ENCODE assay signal across 23 cellular contexts in genomic region chr3:23489338-23490158, GRCh38.
DNase-seq lines count a peak whose midpoint lies in the region; FAIRE-seq and TF ChIP-seq lines count a peak whose summit lies in the region.
"Had no signal": no experiment of that assay in that cellular context is flagged by ENCODE, and none has a peak within 500 bp of the region (broad histone marks: within the 10 kb centered on the region; RNA-seq: fewer than 3 reads in every experiment).

No MANE protein-coding gene starts in this region.

- peak overlapping the region; percentile 36 for H3K27ac Mint-ChIP-seq in astrocyte (ENCODE audit: unreplicated experiment)
- H3K27ac Mint-ChIP-seq: CD8-positive, alpha-beta T cell; natural killer cell treated with Interleukin-12 subunit alpha and Interleukin-12 subunit beta and Interleukin-15 and Interleukin-18, amount 100 ng/mL, for 72 hours had no signal

- H3K4me3 ChIP-seq in astrocyte (ENCODE audit: insufficient read depth, low read depth, low read length), result no peak overlapping the region
- no peak overlapping the region for H3K4me3 ChIP-seq in HAP-1
- no peak overlapping the region for H3K4me3 ChIP-seq in OCI-LY7 (ENCODE audit: low read depth, low read length, poor library complexity, severe bottlenecking)
- H3K4me3 ChIP-seq: body of pancreas, MG63, SJCRH30, upper lobe of right lung had no signal

- BruUV-seq in OCI-LY7 (replicated peaks; lab: Mats Ljungman, UMichigan), result no TSS peak

- no peak overlapping the region for H3K4me3 Mint-ChIP-seq in astrocyte (ENCODE audit: unreplicated experiment)
- H3K4me3 Mint-ChIP-seq: CD8-positive, alpha-beta T cell; natural killer cell treated with Interleukin-12 subunit alpha and Interleukin-12 subunit beta and Interleukin-15 and Interleukin-18, amount 100 ng/mL, for 72 hours had no signal

- no peaks in the 10 kb centered on the region for H3K9me2 ChIP-seq in OCI-LY7 (ENCODE audit: insufficient read depth, low read length)

- H3K4me1 ChIP-seq in astrocyte (ENCODE audit: insufficient read depth, low read length), result peaks cover 14% of the 10 kb centered on the region
- no peaks in the 10 kb centered on the region for H3K4me1 ChIP-seq in HAP-1
- no peaks in the 10 kb centered on the region for H3K4me1 ChIP-seq in OCI-LY7 (ENCODE audit: insufficient read depth, low read length, poor library complexity, severe bottlenecking)
- H3K4me1 ChIP-seq: SJCRH30 had no signal

- no peak overlapping the region for H3K27ac ChIP-seq in astrocyte (ENCODE audit: low read depth, low read length)
- no peak overlapping the region for H3K27ac ChIP-seq in OCI-LY7 (ENCODE audit: low read depth, low read length, poor library complexity, severe bottlenecking)
- H3K27ac ChIP-seq: body of pancreas, SJCRH30, upper lobe of right lung had no signal

- H3K4me2 ChIP-seq in astrocyte (ENCODE audit: low read length) (peak overlapping the region; percentile 29), OCI-LY7 (ENCODE audit: low read length) (no peak overlapping the region)

- H3K9me3 Mint-ChIP-seq in astrocyte (ENCODE audit: unreplicated experiment), result peaks cover 6% of the 10 kb centered on the region

- POLR2A ChIA-PET in OCI-LY7 (lab: Charles Lee) (no interaction called here), HEK293T (lab: Yijun Ruan, JAX) (no interaction called here)

- in situ Hi-C loops in HAP-1 (cut with MboI; ENCODE audit: low sequenced_read_pairs), result no loop called here

- DNase-seq in A172 (ENCODE audit: low spot score) (peak; percentile 36), HCEC 1CT (peak; percentile 49), astrocyte (ENCODE audit: low read depth) (peak; percentile 45), left kidney (ENCODE audit: low read depth, low spot score) (peak; percentile 52), HAP-1 (ENCODE audit: low spot score in 2 of 2) (no peak), NCI-H82 treated with DMSO at 0.1 percent for 48 hours (lab: John Stamatoyannopoulos, UW; ENCODE audit: unreplicated experiment) (no peak), OCI-LY7 (ENCODE audit: low spot score) (no peak), HEK293T (ENCODE audit: extremely low spot score) (no peak)
- DNase-seq: activated CD4-positive, alpha-beta T cell treated with anti-CD3 and anti-CD28 coated beads for 4 hours; activated naive CD4-positive, alpha-beta T cell treated with Interleukin-2 at 50 U/mL for 16 hours; body of pancreas; CD8-positive, alpha-beta T cell; DMS79 treated with DMSO at 0.1 percent for 48 hours; MG63; NCI-H2029 treated with DMSO at 0.1 percent for 48 hours; NCI-H524 treated with DMSO at 0.1 percent for 48 hours; SJCRH30; stimulated activated naive CD8-positive, alpha-beta T cell treated with anti-CD3 and anti-CD28 coated beads, Interleukin-15, Interleukin-2, amounts not matched to agents 100 U/mL and 50 U/mL, for 24 hours; T1000; upper lobe of right lung had no signal

- peaks cover 29% of the 10 kb centered on the region for H3K4me1 Mint-ChIP-seq in astrocyte (ENCODE audit: low read depth, unreplicated experiment)

- H3K36me3 Mint-ChIP-seq in astrocyte (ENCODE audit: low read depth, unreplicated experiment), result peaks cover 11% of the 10 kb centered on the region

- no peaks in the 10 kb centered on the region for H3K27me3 ChIP-seq in astrocyte (ENCODE audit: insufficient read depth, low read length)
- no peaks in the 10 kb centered on the region for H3K27me3 ChIP-seq in HAP-1 (ENCODE audit: low read depth)
- H3K27me3 ChIP-seq: body of pancreas, MG63, SJCRH30, upper lobe of right lung had no signal

- H3K27me3 Mint-ChIP-seq in astrocyte (ENCODE audit: low read depth, unreplicated experiment), result no peaks in the 10 kb centered on the region

- no peak for FAIRE-seq in astrocyte (lab: Jason Lieb, UNC)
- FAIRE-seq: HepG2, islet of Langerhans had no signal

- CTCF ChIA-PET in OCI-LY7 (lab: Charles Lee; ENCODE audit: unreplicated experiment), result no interaction called here
- CTCF ChIA-PET in HEK293T (lab: Yijun Ruan, JAX), result interaction anchor here (0.9 kb wide), 1 partner anchor 11 kb away, joined by 3 read pairs; no protein-coding TSS in a partner anchor

- H3K9ac ChIP-seq in astrocyte (ENCODE audit: low read length), result no peak overlapping the region

- TF ChIP-seq CTCF in astrocyte (IDR thresholded peaks at IDR 0.05; ENCODE audit: insufficient read depth, low read depth, low read length) (no peak), OCI-LY7 (conservative IDR thresholded peaks at IDR 0.05; ENCODE audit: low read length) (no peak)

- H2AFZ ChIP-seq in astrocyte (ENCODE audit: low read depth, low read length) (no peak overlapping the region), OCI-LY7 (ENCODE audit: low read length) (no peak overlapping the region)

- H3K9me3 ChIP-seq in astrocyte (ENCODE audit: insufficient read depth, low read depth, low read length) (peaks cover 13% of the 10 kb centered on the region), HAP-1 (no peaks in the 10 kb centered on the region; the same call in 1 of the 2 replicates), OCI-LY7 (ENCODE audit: low read length) (peaks cover 25% of the 10 kb centered on the region)
- H3K9me3 ChIP-seq: body of pancreas, MG63, SJCRH30 had no signal

- intact Hi-C loops in OCI-LY7 (cut with micrococcal nuclease; ENCODE audit: unreplicated experiment), result no loop called here

- H3K79me2 ChIP-seq in astrocyte (ENCODE audit: insufficient read depth, low read length), result no peaks in the 10 kb centered on the region
- H3K79me2 ChIP-seq in OCI-LY7 (ENCODE audit: insufficient read depth, low read depth, low read length), result no peaks in the 10 kb centered on the region

- H4K20me1 ChIP-seq in astrocyte (ENCODE audit: insufficient read depth, low read length), result peaks cover 10% of the 10 kb centered on the region
- H4K20me1 ChIP-seq in OCI-LY7 (ENCODE audit: insufficient read depth, low read length), result no peaks in the 10 kb centered on the region

- H3K36me3 ChIP-seq in astrocyte (ENCODE audit: insufficient read depth, low read length) (no peaks in the 10 kb centered on the region), HAP-1 (replicated peaks) (no peaks in the 10 kb centered on the region), OCI-LY7 (ENCODE audit: insufficient read depth, low read length) (peaks cover 22% of the 10 kb centered on the region)
- H3K36me3 ChIP-seq: MG63, SJCRH30, upper lobe of right lung had no signal

TF ChIP-seq in HEK293T, 16 proteins besides CTCF, POLR2A, EP300 and RAD21:
- TF ChIP-seq BHLHE40 (IDR thresholded peaks at IDR 0.05; ENCODE audit: borderline replicate concordance), result no peak
- no peak for TF ChIP-seq SP1 (IDR thresholded peaks at IDR 0.05)
- TF ChIP-seq SUZ12 (IDR thresholded peaks at IDR 0.05), result no peak
- no peak for TF ChIP-seq L3MBTL2 (conservative IDR thresholded peaks at IDR 0.05)
- no peak for TF ChIP-seq FOXK2 (IDR thresholded peaks at IDR 0.05)
- no peak for TF ChIP-seq CTBP1 (IDR thresholded peaks at IDR 0.05; ENCODE audit: borderline replicate concordance)
- TF ChIP-seq ELF4 (IDR thresholded peaks at IDR 0.05), result no peak
- no peak for TF ChIP-seq NFRKB (IDR thresholded peaks at IDR 0.05)
- TF ChIP-seq HDGF (IDR thresholded peaks at IDR 0.05; ENCODE audit: borderline replicate concordance), result no peak
- no peak for TF ChIP-seq FOXM1 (IDR thresholded peaks at IDR 0.05; ENCODE audit: borderline replicate concordance)
- TF ChIP-seq ARNT (IDR thresholded peaks at IDR 0.05), result no peak
- no peak for TF ChIP-seq TARDBP (IDR thresholded peaks at IDR 0.05)
- no peak for TF ChIP-seq ZNF384 (IDR thresholded peaks at IDR 0.05)
- no peak for TF ChIP-seq LEF1 (IDR thresholded peaks at IDR 0.05; ENCODE audit: borderline replicate concordance)
- TF ChIP-seq FOXA1 (IDR thresholded peaks at IDR 0.05), result no peak

Comparison
In these comparisons a context has a peak if more than half of its experiments do, and no peak if none do; other contexts are left out.
1. DNase-seq: peak in A172 (single experiment), HCEC 1CT (single experiment), astrocyte (single experiment) and left kidney (single experiment); none in HAP-1 (0 of 2), NCI-H82 treated with DMSO at 0.1 percent for 48 hours (single experiment), OCI-LY7 (single experiment) and HEK293T (single experiment).